In genomic region chr22:42719133-42719532, GRCh38 we compare ENCODE assay signal across 8 cellular contexts. TPM values are rescaled to one million over a fixed set of nuclear protein-coding genes. Genes with fewer than 3 reads are reported as not detected.
DNase-seq lines count a peak whose midpoint lies in the region; ATAC-seq and TF ChIP-seq lines count a peak whose summit lies in the region.

No MANE protein-coding gene starts in this region.

- DNase-seq in EH (ENCODE audit: low read depth) (peak; percentile 70), SK-N-SH (no peak), fibroblast of mammary gland (ENCODE audit: low read depth) (no peak), progenitor cell of endocrine pancreas (ENCODE audit: low spot score, unreplicated experiment) (no peak), WERI-Rb-1 (no peak), NCI-H774 (lab: John Stamatoyannopoulos, UW) (no peak)

- ATAC-seq in HG03280 (IDR thresholded peaks at IDR 0.05; ENCODE audit: unreplicated experiment) = no peak
- ATAC-seq in HG03439 (IDR thresholded peaks at IDR 0.05; ENCODE audit: unreplicated experiment) = no peak

- peaks cover 67% of the 10 kb centered on the region for H3K27me3 Mint-ChIP-seq in progenitor cell of endocrine pancreas

- 73% methylated on average over 2 of the region's 2 CpGs for WGBS in SK-N-SH (ENCODE audit: low lambda C conversion rate)

- peak overlapping the region; percentile 67 for H3K4me3 Mint-ChIP-seq in progenitor cell of endocrine pancreas (ENCODE audit: low read depth)

- H3K27ac Mint-ChIP-seq in progenitor cell of endocrine pancreas = peak overlapping the region; percentile 21

- H3K9ac ChIP-seq in SK-N-SH = no peak overlapping the region

- peak overlapping the region; percentile 65 for H3K4me2 ChIP-seq in SK-N-SH

- H3K4me3 ChIP-seq in SK-N-SH (ENCODE audit: low read depth in 2 of 2, low read length in 1 of 2) (peak overlapping the region in 1 of 2 experiments; percentile 57; a peak in 2 of 4 replicates), fibroblast of mammary gland (ENCODE audit: control insufficient read depth, low read depth, low read length) (peak overlapping the region; percentile 61), WERI-Rb-1 (ENCODE audit: low read depth, low read length) (no peak overlapping the region)

- no peaks in the 10 kb centered on the region; a peak in 1 of 4 replicates for H3K4me1 ChIP-seq in SK-N-SH (ENCODE audit: control insufficient read depth in 1 of 2, insufficient read depth in 2 of 2, low read depth in 1 of 2, low read length in 1 of 2)

- no peaks in the 10 kb centered on the region for H3K36me3 ChIP-seq in SK-N-SH (replicated peaks in 1 of 2; ENCODE audit: control insufficient read depth in 1 of 2, insufficient read depth in 2 of 2, low read length in 1 of 2)
- no peaks in the 10 kb centered on the region for H3K36me3 ChIP-seq in WERI-Rb-1

- H3K27ac ChIP-seq in SK-N-SH (ENCODE audit: low read depth in 2 of 2, low read length in 1 of 2) (no peak overlapping the region), WERI-Rb-1 (no peak overlapping the region)

- H3K4me1 Mint-ChIP-seq in progenitor cell of endocrine pancreas (ENCODE audit: low read depth) = peaks cover 19% of the 10 kb centered on the region

- no peak overlapping the region for H2AFZ ChIP-seq in SK-N-SH (ENCODE audit: low read depth)

- no peaks in the 10 kb centered on the region for H3K9me3 ChIP-seq in SK-N-SH
- no peaks in the 10 kb centered on the region for H3K9me3 ChIP-seq in WERI-Rb-1 (ENCODE audit: severe bottlenecking)

- CTCF ChIA-PET in SK-N-SH (lab: Yijun Ruan, JAX) = no interaction called here

- H3F3A ChIP-seq in SK-N-SH (replicated peaks; ENCODE audit: insufficient read depth) = no peaks in the 10 kb centered on the region

- no peaks in the 10 kb centered on the region for H3K36me3 Mint-ChIP-seq in progenitor cell of endocrine pancreas (ENCODE audit: insufficient read depth)

- H3K27me3 ChIP-seq in SK-N-SH (ENCODE audit: insufficient read depth) (no peaks in the 10 kb centered on the region), WERI-Rb-1 (ENCODE audit: insufficient read depth, low read depth, severe bottlenecking) (peaks cover 26% of the 10 kb centered on the region)

- H4K20me1 ChIP-seq in SK-N-SH (ENCODE audit: insufficient read depth) = no peaks in the 10 kb centered on the region

- TF ChIP-seq CTCF in SK-N-SH (IDR thresholded peaks at IDR 0.05) = no peak
- no peak for TF ChIP-seq CTCF in fibroblast of mammary gland (conservative IDR thresholded peaks at IDR 0.05; ENCODE audit: control insufficient read depth, insufficient read depth, low read depth, low read length)
- TF ChIP-seq CTCF in progenitor cell of endocrine pancreas (IDR thresholded peaks at IDR 0.05; ENCODE audit: unreplicated experiment) = peak; percentile 8
- no peak for TF ChIP-seq CTCF in WERI-Rb-1 (IDR thresholded peaks at IDR 0.05; ENCODE audit: low read depth, low read length)

- no peak for TF ChIP-seq EP300 in SK-N-SH (IDR thresholded peaks at IDR 0.05; ENCODE audit: borderline replicate concordance in 1 of 2, low read depth in 1 of 2, low read length in 1 of 2)

- no peak for TF ChIP-seq RAD21 in SK-N-SH (IDR thresholded peaks at IDR 0.05; ENCODE audit: low read length)

- peaks cover 8% of the 10 kb centered on the region; the same call in 1 of the 2 replicates for H3K79me2 ChIP-seq in SK-N-SH (ENCODE audit: insufficient read depth)

- no peaks in the 10 kb centered on the region for H3K9me3 Mint-ChIP-seq in progenitor cell of endocrine pancreas (ENCODE audit: low read depth)

- no peaks in the 10 kb centered on the region for H3K9me2 ChIP-seq in SK-N-SH

- POLR2A ChIA-PET in SK-N-SH (lab: Yijun Ruan, JAX) = no interaction called here

TF ChIP-seq in SK-N-SH, 30 proteins besides CTCF, POLR2A, EP300 and RAD21:
- TF ChIP-seq MEF2A (IDR thresholded peaks at IDR 0.05; ENCODE audit: borderline replicate concordance, low read depth) = no peak
- TF ChIP-seq JUND (IDR thresholded peaks at IDR 0.05) = no peak
- TF ChIP-seq RXRA (IDR thresholded peaks at IDR 0.05; ENCODE audit: borderline replicate concordance, low read depth) = no peak
- TF ChIP-seq NFIC (IDR thresholded peaks at IDR 0.05; ENCODE audit: borderline replicate concordance) = no peak
- no peak for TF ChIP-seq POLR2AphosphoS5 (IDR thresholded peaks at IDR 0.05; ENCODE audit: low read depth, low read length)
- no peak for TF ChIP-seq USF2 (IDR thresholded peaks at IDR 0.05; ENCODE audit: borderline replicate concordance, low read depth, low read length)
- TF ChIP-seq TCF12 (IDR thresholded peaks at IDR 0.05) = no peak
- no peak for TF ChIP-seq GATA2 (CRISPR knock-in tag; IDR thresholded peaks at IDR 0.05)
- TF ChIP-seq TAF1 (IDR thresholded peaks at IDR 0.05; ENCODE audit: borderline replicate concordance, low read depth, low read length) = no peak
- TF ChIP-seq FOXM1 (IDR thresholded peaks at IDR 0.05; ENCODE audit: low read depth) = no peak
- no peak for TF ChIP-seq YY1 (IDR thresholded peaks at IDR 0.05; ENCODE audit: low read depth)
- TF ChIP-seq SMC3 (IDR thresholded peaks at IDR 0.05; ENCODE audit: low read depth, low read length) = no peak
- TF ChIP-seq GABPA (IDR thresholded peaks at IDR 0.05; ENCODE audit: low read depth) = no peak

RNA-seq across cellular contexts. Expression of gene A4GALT, which starts 1.5 kb away (rescaled TPM):
- 5.2 and 9.5 TPM in 2 replicates for polyA plus RNA-seq in SK-N-SH (2012; rRNA removed)
- polyA plus RNA-seq in SK-N-SH (2012; cell fraction: cytosol; rRNA removed) = 5.3 and 6.8 TPM in 2 replicates
- 6.1 and 6.4 TPM in 2 replicates for polyA plus RNA-seq in SK-N-SH (2012; cell fraction: nucleus; rRNA removed)
- 0.47 and 1.1 TPM in 2 replicates for total RNA-seq in progenitor cell of endocrine pancreas
